In the genomic region with DNA sequence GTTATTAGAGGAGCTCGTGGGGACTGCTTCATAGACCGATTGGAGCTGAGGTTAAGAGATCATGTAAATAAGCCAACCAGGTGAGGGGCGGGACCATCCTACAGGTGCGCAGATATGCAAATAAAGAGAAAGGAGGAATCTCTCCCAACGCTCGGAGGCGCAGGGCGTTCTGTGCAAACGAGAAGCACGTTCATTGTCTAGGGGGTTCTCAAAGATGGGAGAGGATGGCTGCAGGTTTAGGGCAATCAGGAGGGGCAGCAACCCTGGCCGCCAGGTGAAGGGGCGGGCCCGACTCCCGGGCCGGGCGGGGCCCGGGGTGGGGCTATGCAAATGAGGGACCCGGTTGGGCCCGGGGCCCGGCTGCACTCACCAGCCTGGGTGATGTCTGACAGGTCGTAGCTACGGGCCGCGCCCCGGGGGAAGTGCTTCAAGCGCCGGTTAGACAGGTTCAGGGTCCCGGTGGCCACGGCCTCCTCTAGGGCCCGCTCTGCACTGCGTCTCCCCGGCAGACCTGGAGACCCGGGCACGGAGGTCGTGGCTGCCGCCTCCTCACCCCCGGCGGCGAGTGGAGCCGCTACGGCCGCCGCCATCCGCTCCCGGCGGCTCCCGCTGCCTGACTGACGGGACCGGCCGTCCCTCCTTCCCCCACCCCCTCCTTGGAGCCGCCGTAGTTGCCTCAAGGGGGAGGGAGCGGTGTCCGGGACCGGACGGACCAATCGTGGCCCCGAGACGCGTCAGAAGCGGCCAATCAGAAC, we compare ENCODE assay signal across 1 cellular context.
A peak's percentile ranks its signal among the peaks of the same experiment; 100 is the strongest.
TF ChIP-seq lines count a peak whose summit lies in the region.

A gene with protein sequence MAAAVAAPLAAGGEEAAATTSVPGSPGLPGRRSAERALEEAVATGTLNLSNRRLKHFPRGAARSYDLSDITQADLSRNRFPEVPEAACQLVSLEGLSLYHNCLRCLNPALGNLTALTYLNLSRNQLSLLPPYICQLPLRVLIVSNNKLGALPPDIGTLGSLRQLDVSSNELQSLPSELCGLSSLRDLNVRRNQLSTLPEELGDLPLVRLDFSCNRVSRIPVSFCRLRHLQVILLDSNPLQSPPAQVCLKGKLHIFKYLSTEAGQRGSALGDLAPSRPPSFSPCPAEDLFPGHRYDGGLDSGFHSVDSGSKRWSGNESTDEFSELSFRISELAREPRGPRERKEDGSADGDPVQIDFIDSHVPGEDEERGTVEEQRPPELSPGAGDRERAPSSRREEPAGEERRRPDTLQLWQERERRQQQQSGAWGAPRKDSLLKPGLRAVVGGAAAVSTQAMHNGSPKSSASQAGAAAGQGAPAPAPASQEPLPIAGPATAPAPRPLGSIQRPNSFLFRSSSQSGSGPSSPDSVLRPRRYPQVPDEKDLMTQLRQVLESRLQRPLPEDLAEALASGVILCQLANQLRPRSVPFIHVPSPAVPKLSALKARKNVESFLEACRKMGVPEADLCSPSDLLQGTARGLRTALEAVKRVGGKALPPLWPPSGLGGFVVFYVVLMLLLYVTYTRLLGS (minus strand): TSS at position 619 of the 755 bp plus-strand sequence. CDS start 29 bp downstream, at position 590.

TF ChIP-seq in HEK293, 187 proteins besides CTCF, POLR2A, EP300 and RAD21 (continued from another document and continues in another):
- TF ChIP-seq ZNF521 (tag by site-specific recombination; IDR thresholded peaks at IDR 0.05) (no peak), YY2 (tag by site-specific recombination; IDR thresholded peaks at IDR 0.05) (peak; percentile 89), SETDB1 (IDR thresholded peaks at IDR 0.05; ENCODE audit: insufficient read length, low read length) (no peak), ZNF76 (tag by site-specific recombination; IDR thresholded peaks at IDR 0.05; ENCODE audit: borderline replicate concordance, low read depth) (peak; percentile 82), GLIS1 (tag by site-specific recombination; IDR thresholded peaks at IDR 0.05) (no peak; the same call in 1 of the 2 replicates), PATZ1 (tag by site-specific recombination; IDR thresholded peaks at IDR 0.05) (peak; percentile 84; the same call in 1 of the 2 replicates), ZNF549 (tag by site-specific recombination; IDR thresholded peaks at IDR 0.05) (no peak), ZNF335 (tag by site-specific recombination; conservative IDR thresholded peaks at IDR 0.05) (peak; percentile 87), ZNF561 (tag by site-specific recombination; IDR thresholded peaks at IDR 0.05; ENCODE audit: borderline replicate concordance) (no peak; the same call in 1 of the 2 replicates), ZNF132 (tag by site-specific recombination; IDR thresholded peaks at IDR 0.05; ENCODE audit: borderline replicate concordance) (no peak), ZFP69B (tag by site-specific recombination; IDR thresholded peaks at IDR 0.05) (peak; percentile 87), KLF9 (tag by site-specific recombination; IDR thresholded peaks at IDR 0.05; ENCODE audit: low read depth) (peak; percentile 81), ZNF140 (tag by site-specific recombination; IDR thresholded peaks at IDR 0.05) (no peak), SP7 (tag by site-specific recombination; IDR thresholded peaks at IDR 0.05) (peak; percentile 92), ZNF366 (tag by site-specific recombination; conservative IDR thresholded peaks at IDR 0.05) (peak; percentile 73), TRIM28 (IDR thresholded peaks at IDR 0.05; ENCODE audit: borderline replicate concordance, low read length) (no peak), ZEB2 (tag by site-specific recombination; IDR thresholded peaks at IDR 0.05) (peak; percentile 95), ZNF174 (tag by site-specific recombination; IDR thresholded peaks at IDR 0.05) (no peak), ZNF544 (tag by site-specific recombination; IDR thresholded peaks at IDR 0.05) (no peak), ZBTB1 (tag by site-specific recombination; IDR thresholded peaks at IDR 0.05) (0 out of 2 replicates have a peak, but pooled peaks have one; percentile 22), MZF1 (tag by site-specific recombination; IDR thresholded peaks at IDR 0.05; ENCODE audit: borderline replicate concordance) (no peak), ZNF664 (tag by site-specific recombination; IDR thresholded peaks at IDR 0.05) (no peak), ZNF530 (tag by site-specific recombination; IDR thresholded peaks at IDR 0.05; ENCODE audit: low read depth) (no peak), ZNF19 (tag by site-specific recombination; IDR thresholded peaks at IDR 0.05; ENCODE audit: low read depth) (no peak), RBAK (tag by site-specific recombination; IDR thresholded peaks at IDR 0.05) (no peak), ELK4 (IDR thresholded peaks at IDR 0.05; ENCODE audit: borderline replicate concordance, low read depth, low read length) (no peak), ZNF169 (tag by site-specific recombination; IDR thresholded peaks at IDR 0.05) (no peak), ZNF416 (tag by site-specific recombination; IDR thresholded peaks at IDR 0.05) (no peak), PBX3 (CRISPR knock-in tag; IDR thresholded peaks at IDR 0.05) (no peak), ZIC2 (tag by site-specific recombination; IDR thresholded peaks at IDR 0.05) (no peak), ZNF350 (tag by site-specific recombination; IDR thresholded peaks at IDR 0.05) (no peak), SP3 (tag by site-specific recombination; IDR thresholded peaks at IDR 0.05) (no peak), ZNF138 (tag by site-specific recombination; IDR thresholded peaks at IDR 0.05; ENCODE audit: borderline replicate concordance) (no peak), ZNF654 (tag by site-specific recombination; IDR thresholded peaks at IDR 0.05; ENCODE audit: low read depth) (no peak)
- TF ChIP-seq, protein P1, sequence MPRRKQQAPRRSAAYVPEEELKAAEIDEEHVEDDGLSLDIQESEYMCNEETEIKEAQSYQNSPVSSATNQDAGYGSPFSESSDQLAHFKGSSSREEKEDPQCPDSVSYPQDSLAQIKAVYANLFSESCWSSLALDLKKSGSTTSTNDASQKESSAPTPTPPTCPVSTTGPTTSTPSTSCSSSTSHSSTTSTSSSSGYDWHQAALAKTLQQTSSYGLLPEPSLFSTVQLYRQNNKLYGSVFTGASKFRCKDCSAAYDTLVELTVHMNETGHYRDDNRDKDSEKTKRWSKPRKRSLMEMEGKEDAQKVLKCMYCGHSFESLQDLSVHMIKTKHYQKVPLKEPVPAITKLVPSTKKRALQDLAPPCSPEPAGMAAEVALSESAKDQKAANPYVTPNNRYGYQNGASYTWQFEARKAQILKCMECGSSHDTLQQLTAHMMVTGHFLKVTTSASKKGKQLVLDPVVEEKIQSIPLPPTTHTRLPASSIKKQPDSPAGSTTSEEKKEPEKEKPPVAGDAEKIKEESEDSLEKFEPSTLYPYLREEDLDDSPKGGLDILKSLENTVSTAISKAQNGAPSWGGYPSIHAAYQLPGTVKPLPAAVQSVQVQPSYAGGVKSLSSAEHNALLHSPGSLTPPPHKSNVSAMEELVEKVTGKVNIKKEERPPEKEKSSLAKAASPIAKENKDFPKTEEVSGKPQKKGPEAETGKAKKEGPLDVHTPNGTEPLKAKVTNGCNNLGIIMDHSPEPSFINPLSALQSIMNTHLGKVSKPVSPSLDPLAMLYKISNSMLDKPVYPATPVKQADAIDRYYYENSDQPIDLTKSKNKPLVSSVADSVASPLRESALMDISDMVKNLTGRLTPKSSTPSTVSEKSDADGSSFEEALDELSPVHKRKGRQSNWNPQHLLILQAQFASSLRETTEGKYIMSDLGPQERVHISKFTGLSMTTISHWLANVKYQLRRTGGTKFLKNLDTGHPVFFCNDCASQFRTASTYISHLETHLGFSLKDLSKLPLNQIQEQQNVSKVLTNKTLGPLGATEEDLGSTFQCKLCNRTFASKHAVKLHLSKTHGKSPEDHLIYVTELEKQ (tag by site-specific recombination; IDR thresholded peaks at IDR 0.05; ENCODE audit: borderline replicate concordance), result peak; percentile 79; the same call in 1 of the 2 replicates
- TF ChIP-seq, protein P2, sequence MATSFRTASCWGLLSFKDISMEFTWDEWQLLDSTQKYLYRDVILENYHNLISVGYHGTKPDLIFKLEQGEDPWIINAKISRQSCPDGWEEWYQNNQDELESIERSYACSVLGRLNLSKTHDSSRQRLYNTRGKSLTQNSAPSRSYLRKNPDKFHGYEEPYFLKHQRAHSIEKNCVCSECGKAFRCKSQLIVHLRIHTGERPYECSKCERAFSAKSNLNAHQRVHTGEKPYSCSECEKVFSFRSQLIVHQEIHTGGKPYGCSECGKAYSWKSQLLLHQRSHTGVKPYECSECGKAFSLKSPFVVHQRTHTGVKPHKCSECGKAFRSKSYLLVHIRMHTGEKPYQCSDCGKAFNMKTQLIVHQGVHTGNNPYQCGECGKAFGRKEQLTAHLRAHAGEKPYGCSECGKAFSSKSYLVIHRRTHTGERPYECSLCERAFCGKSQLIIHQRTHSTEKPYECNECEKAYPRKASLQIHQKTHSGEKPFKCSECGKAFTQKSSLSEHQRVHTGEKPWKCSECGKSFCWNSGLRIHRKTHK (tag by site-specific recombination; IDR thresholded peaks at IDR 0.05), result no peak
- TF ChIP-seq, protein P3, sequence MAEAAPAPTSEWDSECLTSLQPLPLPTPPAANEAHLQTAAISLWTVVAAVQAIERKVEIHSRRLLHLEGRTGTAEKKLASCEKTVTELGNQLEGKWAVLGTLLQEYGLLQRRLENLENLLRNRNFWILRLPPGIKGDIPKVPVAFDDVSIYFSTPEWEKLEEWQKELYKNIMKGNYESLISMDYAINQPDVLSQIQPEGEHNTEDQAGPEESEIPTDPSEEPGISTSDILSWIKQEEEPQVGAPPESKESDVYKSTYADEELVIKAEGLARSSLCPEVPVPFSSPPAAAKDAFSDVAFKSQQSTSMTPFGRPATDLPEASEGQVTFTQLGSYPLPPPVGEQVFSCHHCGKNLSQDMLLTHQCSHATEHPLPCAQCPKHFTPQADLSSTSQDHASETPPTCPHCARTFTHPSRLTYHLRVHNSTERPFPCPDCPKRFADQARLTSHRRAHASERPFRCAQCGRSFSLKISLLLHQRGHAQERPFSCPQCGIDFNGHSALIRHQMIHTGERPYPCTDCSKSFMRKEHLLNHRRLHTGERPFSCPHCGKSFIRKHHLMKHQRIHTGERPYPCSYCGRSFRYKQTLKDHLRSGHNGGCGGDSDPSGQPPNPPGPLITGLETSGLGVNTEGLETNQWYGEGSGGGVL (tag by site-specific recombination; IDR thresholded peaks at IDR 0.05), result peak; percentile 64
- TF ChIP-seq, protein P4, sequence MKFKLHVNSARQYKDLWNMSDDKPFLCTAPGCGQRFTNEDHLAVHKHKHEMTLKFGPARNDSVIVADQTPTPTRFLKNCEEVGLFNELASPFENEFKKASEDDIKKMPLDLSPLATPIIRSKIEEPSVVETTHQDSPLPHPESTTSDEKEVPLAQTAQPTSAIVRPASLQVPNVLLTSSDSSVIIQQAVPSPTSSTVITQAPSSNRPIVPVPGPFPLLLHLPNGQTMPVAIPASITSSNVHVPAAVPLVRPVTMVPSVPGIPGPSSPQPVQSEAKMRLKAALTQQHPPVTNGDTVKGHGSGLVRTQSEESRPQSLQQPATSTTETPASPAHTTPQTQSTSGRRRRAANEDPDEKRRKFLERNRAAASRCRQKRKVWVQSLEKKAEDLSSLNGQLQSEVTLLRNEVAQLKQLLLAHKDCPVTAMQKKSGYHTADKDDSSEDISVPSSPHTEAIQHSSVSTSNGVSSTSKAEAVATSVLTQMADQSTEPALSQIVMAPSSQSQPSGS (tag by site-specific recombination; IDR thresholded peaks at IDR 0.05; ENCODE audit: low read depth), result no peak
- TF ChIP-seq, protein P5, sequence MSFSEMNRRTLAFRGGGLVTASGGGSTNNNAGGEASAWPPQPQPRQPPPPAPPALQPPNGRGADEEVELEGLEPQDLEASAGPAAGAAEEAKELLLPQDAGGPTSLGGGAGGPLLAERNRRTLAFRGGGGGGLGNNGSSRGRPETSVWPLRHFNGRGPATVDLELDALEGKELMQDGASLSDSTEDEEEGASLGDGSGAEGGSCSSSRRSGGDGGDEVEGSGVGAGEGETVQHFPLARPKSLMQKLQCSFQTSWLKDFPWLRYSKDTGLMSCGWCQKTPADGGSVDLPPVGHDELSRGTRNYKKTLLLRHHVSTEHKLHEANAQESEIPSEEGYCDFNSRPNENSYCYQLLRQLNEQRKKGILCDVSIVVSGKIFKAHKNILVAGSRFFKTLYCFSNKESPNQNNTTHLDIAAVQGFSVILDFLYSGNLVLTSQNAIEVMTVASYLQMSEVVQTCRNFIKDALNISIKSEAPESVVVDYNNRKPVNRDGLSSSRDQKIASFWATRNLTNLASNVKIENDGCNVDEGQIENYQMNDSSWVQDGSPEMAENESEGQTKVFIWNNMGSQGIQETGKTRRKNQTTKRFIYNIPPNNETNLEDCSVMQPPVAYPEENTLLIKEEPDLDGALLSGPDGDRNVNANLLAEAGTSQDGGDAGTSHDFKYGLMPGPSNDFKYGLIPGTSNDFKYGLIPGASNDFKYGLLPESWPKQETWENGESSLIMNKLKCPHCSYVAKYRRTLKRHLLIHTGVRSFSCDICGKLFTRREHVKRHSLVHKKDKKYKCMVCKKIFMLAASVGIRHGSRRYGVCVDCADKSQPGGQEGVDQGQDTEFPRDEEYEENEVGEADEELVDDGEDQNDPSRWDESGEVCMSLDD (tag by site-specific recombination; IDR thresholded peaks at IDR 0.05), result peak; percentile 60; the same call in 1 of the 2 replicates
